Comparison of ENCODE assay signal across 9 cellular contexts in genomic region chr19:18002347-18002850, GRCh38. TPM values are rescaled to one million over a fixed set of nuclear protein-coding genes. Genes with fewer than 3 reads are reported as not detected.
DNase-seq lines count a peak whose midpoint lies in the region; TF ChIP-seq lines count a peak whose summit lies in the region.
"Had no signal": no experiment of that assay in that cellular context is flagged by ENCODE, and none has a peak within 500 bp of the region (broad histone marks: within the 10 kb centered on the region; RNA-seq: fewer than 3 reads in every experiment).

No MANE protein-coding gene starts in this region.

- no peaks in the 10 kb centered on the region for H3K36me3 ChIP-seq in Caco-2 (ENCODE audit: control insufficient read depth, insufficient read depth, low read length)
- H3K36me3 ChIP-seq in NT2/D1 (ENCODE audit: insufficient read depth, insufficient read length, low read length), result no peaks in the 10 kb centered on the region
- H3K36me3 ChIP-seq in colonic mucosa, result no peaks in the 10 kb centered on the region
- H3K36me3 ChIP-seq in neuronal stem cell (replicated peaks in 1 of 2; ENCODE audit: control insufficient read depth in 2 of 2, insufficient read depth in 2 of 2, low read length in 2 of 2), result no peaks in the 10 kb centered on the region

- H2BK15ac ChIP-seq in neuronal stem cell (ENCODE audit: low read length), result no peak overlapping the region

- no peak overlapping the region for H4K8ac ChIP-seq in neuronal stem cell (ENCODE audit: low read depth, low read length)

- CTCF ChIA-PET in Caco-2 (lab: Charles Lee), result no interaction called here

- H2BK120ac ChIP-seq in neuronal stem cell (ENCODE audit: low read depth, low read length), result no peak overlapping the region

- H2BK12ac ChIP-seq in neuronal stem cell (ENCODE audit: low read length), result no peak overlapping the region

- no peak for TF ChIP-seq CTCF in Caco-2 (IDR thresholded peaks at IDR 0.05; ENCODE audit: insufficient read depth in 1 of 2, low read depth in 1 of 2, low read length in 1 of 2, severe bottlenecking in 1 of 2, unreplicated experiment in 1 of 2)
- no peak for TF ChIP-seq CTCF in colonic mucosa (IDR thresholded peaks at IDR 0.05)

- H3K4ac ChIP-seq in neuronal stem cell (ENCODE audit: low read length), result no peak overlapping the region

- no peak overlapping the region for H3K14ac ChIP-seq in neuronal stem cell (ENCODE audit: low read length)

- peak overlapping the region; percentile 71; the same call in 1 of the 2 replicates for H3K4me3 ChIP-seq in Caco-2 (ENCODE audit: low read depth, low read length)
- peak overlapping the region; percentile 71 for H3K4me3 ChIP-seq in NT2/D1 (ENCODE audit: insufficient read length, low read depth)
- peak overlapping the region; percentile 66 for H3K4me3 ChIP-seq in colonic mucosa
- H3K4me3 ChIP-seq in neuronal stem cell (ENCODE audit: low read length in 2 of 2), result no peak overlapping the region

- H3K23ac ChIP-seq in neuronal stem cell (ENCODE audit: low read depth, low read length, poor library complexity), result no peak overlapping the region

- no peak overlapping the region for H2AFZ ChIP-seq in neuronal stem cell (ENCODE audit: low read length)

- no CpG with 5 or more reads among the region's 27 CpGs for WGBS in neuronal stem cell (ENCODE audit: extremely low coverage in 2 of 2, insufficient read length in 2 of 2, insufficient replicate concordance in 1 of 2), 2 donors

- H3K9me3 ChIP-seq in Caco-2 (no peaks in the 10 kb centered on the region), NT2/D1 (ENCODE audit: insufficient read depth, low read length) (peaks cover 7% of the 10 kb centered on the region; the same call in 1 of the 2 replicates), colonic mucosa (no peaks in the 10 kb centered on the region), neuronal stem cell (replicated peaks in 1 of 2; ENCODE audit: control insufficient read depth in 2 of 2, insufficient read depth in 1 of 2, low read depth in 1 of 2, low read length in 2 of 2) (no peaks in the 10 kb centered on the region)

- no peak overlapping the region for H4K91ac ChIP-seq in neuronal stem cell (ENCODE audit: low read depth, low read length, poor library complexity)

- peak overlapping the region; percentile 53 for H2AK5ac ChIP-seq in neuronal stem cell (ENCODE audit: low read depth, low read length)

- no peaks in the 10 kb centered on the region for H3K9me3 Mint-ChIP-seq in Caco-2 (ENCODE audit: unreplicated experiment)

- peak overlapping the region; percentile 88 for H3K9ac ChIP-seq in NT2/D1 (ENCODE audit: insufficient read length, low read depth)
- peak overlapping the region; percentile 82 to 92 for H3K9ac ChIP-seq in colonic mucosa (ENCODE audit: low read depth in 2 of 2, low read length in 2 of 2)
- no peak overlapping the region for H3K9ac ChIP-seq in neuronal stem cell (ENCODE audit: low read depth, low read length, poor library complexity)

- H3K4me2 ChIP-seq in neuronal stem cell (ENCODE audit: insufficient read depth, low read length, poor library complexity, severe bottlenecking), result no peak overlapping the region

- no peaks in the 10 kb centered on the region for H3K27me3 ChIP-seq in Caco-2 (replicated peaks; ENCODE audit: control insufficient read depth, insufficient read depth, low read length)
- peaks cover 11% of the 10 kb centered on the region for H3K27me3 ChIP-seq in NT2/D1 (ENCODE audit: insufficient read depth, insufficient read length)
- H3K27me3 ChIP-seq in colonic mucosa, result no peaks in the 10 kb centered on the region
- peaks cover 11 to 32% (median 26%) of the 10 kb centered on the region in 3 experiments for H3K27me3 ChIP-seq in neuronal stem cell (ENCODE audit: control insufficient read depth in 3 of 3, insufficient read depth in 3 of 3, low read depth in 1 of 3, low read length in 3 of 3)

- peak overlapping the region; percentile 90 for H3K27ac ChIP-seq in colonic mucosa
- no peak overlapping the region for H3K27ac ChIP-seq in neuronal stem cell (replicated peaks; ENCODE audit: low read length)

- no peaks in the 10 kb centered on the region for H3K79me1 ChIP-seq in neuronal stem cell (ENCODE audit: low read depth, low read length)

- no peak overlapping the region for H3K18ac ChIP-seq in neuronal stem cell (ENCODE audit: low read length)

- peaks cover 8% of the 10 kb centered on the region for H3K36me3 Mint-ChIP-seq in Caco-2 (ENCODE audit: insufficient read depth, unreplicated experiment)

- no peaks in the 10 kb centered on the region for H3K27me3 Mint-ChIP-seq in Caco-2 (ENCODE audit: insufficient read depth, unreplicated experiment)

- DNase-seq in Caco-2 (no peak), NT2/D1 (ENCODE audit: low read depth, low spot score) (no peak), colonic mucosa (no peak), neuronal stem cell (ENCODE audit: low spot score) (no peak), HCEC 1CT (no peak), DMS79 (lab: John Stamatoyannopoulos, UW) (no peak), NCI-H2107 treated with DMSO at 0.1 percent for 48 hours (lab: John Stamatoyannopoulos, UW; ENCODE audit: unreplicated experiment) (no peak), DMS153 (lab: John Stamatoyannopoulos, UW) (no peak)
- DNase-seq: effector CD8-positive, alpha-beta T cell had no signal

- intact Hi-C loops in Caco-2 (cut with micrococcal nuclease; ENCODE audit: unreplicated experiment) (no loop called here), colonic mucosa (cut with DNase I) (no loop called here)

- H3K4me1 Mint-ChIP-seq in Caco-2 (ENCODE audit: low read depth, unreplicated experiment), result peaks cover 14% of the 10 kb centered on the region

- no peak overlapping the region for H3K27ac Mint-ChIP-seq in Caco-2 (ENCODE audit: unreplicated experiment)

- H3K4me1 ChIP-seq in Caco-2 (peaks cover 5% of the 10 kb centered on the region; the same call in 1 of the 2 replicates), NT2/D1 (ENCODE audit: insufficient read depth, insufficient read length) (peaks cover 17% of the 10 kb centered on the region), colonic mucosa (peaks cover 2% of the 10 kb centered on the region), neuronal stem cell (ENCODE audit: control insufficient read depth in 2 of 2, insufficient read depth in 1 of 2, low read depth in 1 of 2, low read length in 2 of 2) (peaks cover 3 to 4% of the 10 kb centered on the region in 2 donors)

- no peak overlapping the region for H2BK5ac ChIP-seq in neuronal stem cell (ENCODE audit: low read length)

- BruUV-seq in Caco-2 (replicated peaks; lab: Mats Ljungman, UMichigan), result TSS peak; percentile 40

- peak overlapping the region; percentile 79 for H3K4me3 Mint-ChIP-seq in Caco-2 (ENCODE audit: unreplicated experiment)

- POLR2A ChIA-PET in Caco-2 (lab: Charles Lee), result no interaction called here

RNA-seq across cellular contexts. Expression of gene ARRDC2, which starts 5.6 kb away (rescaled TPM):
- total RNA-seq in Caco-2 (2022), result 6.0 and 6.5 TPM in 2 replicates
- total RNA-seq in colonic mucosa, result 10 to 100 TPM; 15.8 to 16.4 TPM
- polyA plus RNA-seq in neuronal stem cell (2013, experiment 1 of 2), result 0.81 TPM
- 0.75 TPM for polyA plus RNA-seq in neuronal stem cell (2013, experiment 2 of 2)

RNA-seq across cellular contexts. Expression of gene KCNN1, which starts 35.5 kb away (rescaled TPM):
- total RNA-seq in Caco-2 (2022), result not detected in 2 replicates
- not detected for total RNA-seq in colonic mucosa
- polyA plus RNA-seq in neuronal stem cell (2013, experiment 1 of 2), result 8.4 TPM
- 7.4 TPM for polyA plus RNA-seq in neuronal stem cell (2013, experiment 2 of 2)

Comparison
In these comparisons a context has a peak if more than half of its experiments do, and no peak if none do; other contexts are left out.
1. H3K4me3 ChIP-seq: peak in Caco-2 (single experiment), NT2/D1 (single experiment) and colonic mucosa (single experiment); none in neuronal stem cell (0 of 2).